Comparison of ENCODE assay signal across 6 cellular contexts in the genomic region with DNA sequence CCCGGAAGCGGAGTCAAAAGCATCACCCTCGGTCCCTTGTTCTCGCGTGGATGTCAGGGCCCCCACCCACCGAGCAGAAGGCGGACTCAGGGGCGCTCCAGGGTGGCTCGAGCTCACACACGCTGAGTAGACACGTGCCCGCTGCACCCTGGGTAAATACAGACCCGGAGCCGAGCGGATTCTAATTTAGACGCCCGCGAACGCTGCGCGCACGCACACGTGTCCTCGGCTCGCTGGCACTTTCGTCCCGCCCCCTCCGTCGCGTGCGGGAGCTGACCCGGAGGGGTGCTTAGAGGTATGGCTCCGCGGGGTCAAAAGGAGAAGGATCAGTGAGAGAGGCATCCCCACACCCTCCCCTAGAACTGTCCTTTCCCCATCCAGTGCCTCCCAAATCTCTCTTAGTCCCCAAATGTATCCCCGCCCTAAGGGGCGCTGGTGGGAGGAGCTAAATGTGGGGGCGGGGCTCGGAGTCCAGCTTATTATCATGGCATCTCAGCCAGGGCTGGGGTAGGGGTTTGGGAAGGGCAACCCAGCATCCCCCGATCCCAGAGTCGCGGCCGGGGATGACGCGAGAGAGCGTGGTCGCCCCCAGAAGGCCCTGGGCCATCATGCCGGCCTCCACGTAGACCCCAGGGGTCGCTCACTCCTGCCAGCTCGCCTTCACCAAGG. TPM values are rescaled to one million over a fixed set of nuclear protein-coding genes. Genes with fewer than 3 reads are reported as not detected.
A peak's percentile ranks its signal among the peaks of the same experiment; 100 is the strongest.
DNase-seq lines count a peak whose midpoint lies in the region; ATAC-seq and TF ChIP-seq lines count a peak whose summit lies in the region.

No MANE protein-coding gene starts in this region.

- peak overlapping the region; percentile 48 for H3K4me3 ChIP-seq in left lung

- peak overlapping the region; percentile 2 to 33 for H3K27ac ChIP-seq in left lung

- ATAC-seq in left lung (peak; percentile 4), GM18511 (IDR thresholded peaks at IDR 0.05; ENCODE audit: unreplicated experiment) (no peak)

- H3K27me3 ChIP-seq in left lung, result peaks cover 19 to 71% of the 10 kb centered on the region in 2 donors

- H3K4me1 ChIP-seq in left lung, result peaks cover 47 to 98% of the 10 kb centered on the region in 2 donors

- peaks cover 0 to 20% of the 10 kb centered on the region in 2 donors for H3K36me3 ChIP-seq in left lung

- TF ChIP-seq CTCF in GM10266 (IDR thresholded peaks at IDR 0.05; ENCODE audit: control insufficient read depth, insufficient read depth, low read depth, missing control alignments), result no peak
- no peak for TF ChIP-seq CTCF in left lung (IDR thresholded peaks at IDR 0.05)

- H3K9me3 ChIP-seq in left lung, result no peaks in the 10 kb centered on the region

- peak; percentile 71 for DNase-seq in GM10266 (ENCODE audit: extremely low spot score)
- DNase-seq in NCI-H774 (lab: John Stamatoyannopoulos, UW), result peak; percentile 51
- peak; percentile 60 for DNase-seq in activated gamma-delta T cell treated with anti-CD3 and anti-CD28 coated beads, Interleukin-2, amount 50 U/mL, for 16 hours (ENCODE audit: low read depth)
- peak; percentile 69 to 85 for DNase-seq in left lung
- no peak for DNase-seq in amniotic stem cell (lab: John Stamatoyannopoulos, UW)

- intact Hi-C loops in left lung (cut with DNase I), result no loop called here

RNA-seq across cellular contexts. Expression of a gene that starts 0.5 kb away (rescaled TPM):
- 10 to 100 TPM; 10.2 to 25.7 TPM for total RNA-seq in left lung

RNA-seq across cellular contexts. Expression of a gene that starts 2.5 kb away (rescaled TPM):
- 10 to 100 TPM in 1 of 2 donors, 1 to 10 TPM in 1; 4.5 to 17.9 TPM for total RNA-seq in left lung

RNA-seq across cellular contexts. Expression of a gene that starts 18.4 kb away (rescaled TPM):
- 100 to 1,000 TPM; 149 to 497 TPM for total RNA-seq in left lung

RNA-seq across cellular contexts. Expression of a gene that starts 20.3 kb away (rescaled TPM):
- 1 to 10 TPM; 2.8 to 7.8 TPM for total RNA-seq in left lung

RNA-seq across cellular contexts. Expression of a gene that starts 26.5 kb away (rescaled TPM):
- total RNA-seq in left lung, result 10 to 100 TPM; 19.8 to 25.4 TPM
